2 cellular contexts compared by ENCODE assay signal in genomic region chr19:44782729-44783128, GRCh38.
TF ChIP-seq lines count a peak whose summit lies in the region.

No MANE protein-coding gene starts in this region.

TF ChIP-seq in A549, 52 proteins besides CTCF, POLR2A, EP300 and RAD21:
- TF ChIP-seq SREBF2 (IDR thresholded peaks at IDR 0.05) = no peak
- no peak for TF ChIP-seq HDAC2 (IDR thresholded peaks at IDR 0.05)
- no peak for TF ChIP-seq FOSL2 (IDR thresholded peaks at IDR 0.05)
- no peak for TF ChIP-seq FOSL2 (CRISPR knock-in tag; IDR thresholded peaks at IDR 0.05)
- TF ChIP-seq, protein P1, sequence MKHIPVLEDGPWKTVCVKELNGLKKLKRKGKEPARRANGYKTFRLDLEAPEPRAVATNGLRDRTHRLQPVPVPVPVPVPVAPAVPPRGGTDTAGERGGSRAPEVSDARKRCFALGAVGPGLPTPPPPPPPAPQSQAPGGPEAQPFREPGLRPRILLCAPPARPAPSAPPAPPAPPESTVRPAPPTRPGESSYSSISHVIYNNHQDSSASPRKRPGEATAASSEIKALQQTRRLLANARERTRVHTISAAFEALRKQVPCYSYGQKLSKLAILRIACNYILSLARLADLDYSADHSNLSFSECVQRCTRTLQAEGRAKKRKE (CRISPR knock-in tag; IDR thresholded peaks at IDR 0.05; ENCODE audit: low read depth) = no peak
- no peak for TF ChIP-seq MAFK (IDR thresholded peaks at IDR 0.05; ENCODE audit: partially characterized antibody)
- TF ChIP-seq FOXS1 (CRISPR knock-in tag; IDR thresholded peaks at IDR 0.05) = no peak
- TF ChIP-seq TFCP2L1 (CRISPR knock-in tag; IDR thresholded peaks at IDR 0.05) = no peak
- TF ChIP-seq, protein P2, sequence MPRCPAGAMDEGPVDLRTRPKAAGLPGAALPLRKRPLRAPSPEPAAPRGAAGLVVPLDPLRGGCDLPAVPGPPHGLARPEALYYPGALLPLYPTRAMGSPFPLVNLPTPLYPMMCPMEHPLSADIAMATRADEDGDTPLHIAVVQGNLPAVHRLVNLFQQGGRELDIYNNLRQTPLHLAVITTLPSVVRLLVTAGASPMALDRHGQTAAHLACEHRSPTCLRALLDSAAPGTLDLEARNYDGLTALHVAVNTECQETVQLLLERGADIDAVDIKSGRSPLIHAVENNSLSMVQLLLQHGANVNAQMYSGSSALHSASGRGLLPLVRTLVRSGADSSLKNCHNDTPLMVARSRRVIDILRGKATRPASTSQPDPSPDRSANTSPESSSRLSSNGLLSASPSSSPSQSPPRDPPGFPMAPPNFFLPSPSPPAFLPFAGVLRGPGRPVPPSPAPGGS (IDR thresholded peaks at IDR 0.05) = no peak
- TF ChIP-seq, protein P3, sequence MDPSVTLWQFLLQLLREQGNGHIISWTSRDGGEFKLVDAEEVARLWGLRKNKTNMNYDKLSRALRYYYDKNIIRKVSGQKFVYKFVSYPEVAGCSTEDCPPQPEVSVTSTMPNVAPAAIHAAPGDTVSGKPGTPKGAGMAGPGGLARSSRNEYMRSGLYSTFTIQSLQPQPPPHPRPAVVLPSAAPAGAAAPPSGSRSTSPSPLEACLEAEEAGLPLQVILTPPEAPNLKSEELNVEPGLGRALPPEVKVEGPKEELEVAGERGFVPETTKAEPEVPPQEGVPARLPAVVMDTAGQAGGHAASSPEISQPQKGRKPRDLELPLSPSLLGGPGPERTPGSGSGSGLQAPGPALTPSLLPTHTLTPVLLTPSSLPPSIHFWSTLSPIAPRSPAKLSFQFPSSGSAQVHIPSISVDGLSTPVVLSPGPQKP (IDR thresholded peaks at IDR 0.05; ENCODE audit: low read depth, low read length) = no peak
- no peak for TF ChIP-seq ZNF302 (CRISPR knock-in tag; IDR thresholded peaks at IDR 0.05)
- TF ChIP-seq JUNB (IDR thresholded peaks at IDR 0.05) = no peak
- no peak for TF ChIP-seq ZC3H11A (IDR thresholded peaks at IDR 0.05)
- TF ChIP-seq RFX5 (IDR thresholded peaks at IDR 0.05) = no peak
- no peak for TF ChIP-seq E2F6 (IDR thresholded peaks at IDR 0.05; ENCODE audit: borderline replicate concordance, low read depth)
- no peak for TF ChIP-seq FOSB (CRISPR knock-in tag; IDR thresholded peaks at IDR 0.05)
- no peak for TF ChIP-seq KDM5A (IDR thresholded peaks at IDR 0.05)
- TF ChIP-seq ESRRA (IDR thresholded peaks at IDR 0.05; ENCODE audit: borderline replicate concordance, low read length) = no peak
- TF ChIP-seq REST (IDR thresholded peaks at IDR 0.05) = no peak
- no peak for TF ChIP-seq EHMT2 (IDR thresholded peaks at IDR 0.05; ENCODE audit: low read depth)
- TF ChIP-seq EHF (CRISPR knock-in tag; IDR thresholded peaks at IDR 0.05) = no peak

TF ChIP-seq in HCT116, 20 proteins besides CTCF, POLR2A, EP300 and RAD21:
- TF ChIP-seq EZH2phosphoT487 (IDR thresholded peaks at IDR 0.05; ENCODE audit: borderline replicate concordance) (no peak), ZBTB33 (IDR thresholded peaks at IDR 0.05; ENCODE audit: extremely low read depth, insufficient replicate concordance, low read length) (no peak)
